Comparison of ENCODE assay signal across 11 cellular contexts in the genomic region with DNA sequence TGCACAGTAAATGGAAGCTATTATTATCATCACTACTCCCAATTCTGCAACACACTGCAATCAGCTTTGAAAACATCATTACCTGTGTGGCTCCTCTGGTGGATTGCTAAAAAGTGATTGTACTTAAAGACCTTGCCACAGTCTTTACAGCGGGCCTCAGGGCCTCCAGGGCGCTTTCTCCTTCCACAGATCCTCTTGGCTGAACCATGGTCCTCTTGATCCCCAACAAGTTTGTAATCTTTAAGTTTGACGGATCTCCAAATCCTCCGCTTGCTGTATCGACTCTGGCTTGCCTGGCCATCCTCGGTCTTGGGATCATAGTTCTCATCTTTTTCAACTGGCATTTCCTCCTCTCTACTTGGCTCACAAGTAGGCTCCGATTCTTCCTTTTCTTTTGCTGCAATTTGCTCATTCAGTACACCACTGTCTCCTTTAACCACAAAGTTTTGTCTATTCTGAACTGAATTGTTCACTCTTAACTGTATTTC. TPM values are rescaled to one million over a fixed set of nuclear protein-coding genes. Genes with fewer than 3 reads are reported as not detected.
DNase-seq lines count a peak whose midpoint lies in the region; ATAC-seq and TF ChIP-seq lines count a peak whose summit lies in the region.
"Had no signal": no experiment of that assay in that cellular context is flagged by ENCODE, and none has a peak within 500 bp of the region (broad histone marks: within the 10 kb centered on the region; RNA-seq: fewer than 3 reads in every experiment).

No MANE protein-coding gene starts in this region.

- TF ChIP-seq CTCF in MCF 10A (IDR thresholded peaks at IDR 0.05; ENCODE audit: unreplicated experiment) (no peak), breast epithelium (IDR thresholded peaks at IDR 0.05) (no peak), activated B cell treated with CpG ODN at 0.5 μM for 24 hours (IDR thresholded peaks at IDR 0.05) (no peak), suprapubic skin (IDR thresholded peaks at IDR 0.05) (no peak)

- ATAC-seq in activated B cell treated with CpG ODN at 0.5 μM for 24 hours (ENCODE audit: low read depth), result no peak

- H3K4me1 ChIP-seq in breast epithelium (peaks cover 0 to 11% of the 10 kb centered on the region in 2 donors), iPS-18a (ENCODE audit: control insufficient read depth, low read depth, low read length) (peaks cover 31% of the 10 kb centered on the region), suprapubic skin (peaks cover 62% of the 10 kb centered on the region)

- H3K36me3 Mint-ChIP-seq in MCF 10A (ENCODE audit: insufficient read depth, unreplicated experiment) (peaks cover 60% of the 10 kb centered on the region), activated B cell treated with CpG ODN at 0.5 μM for 24 hours (ENCODE audit: low read depth) (peaks cover 55% of the 10 kb centered on the region)

- H3K4me3 Mint-ChIP-seq in MCF 10A (ENCODE audit: unreplicated experiment), result peak overlapping the region; percentile 89
- peak overlapping the region; percentile 95 for H3K4me3 Mint-ChIP-seq in activated B cell treated with CpG ODN at 0.5 μM for 24 hours

- CTCF ChIA-PET in MCF 10A (lab: Yijun Ruan, JAX), result interaction anchor here (0.8 to 1.6 kb wide), 2 partner anchors 24 to 558 kb away, joined by 3 to 7 read pairs; no protein-coding TSS in a partner anchor
- CTCF ChIA-PET in activated B cell treated with CpG ODN at 0.5 μM for 24 hours (lab: Charles Lee), result interaction anchor here (1.7 kb wide), 1 partner anchor 24 kb away, joined by 3 read pairs; no protein-coding TSS in a partner anchor

- peak overlapping the region in 1 of 3 donors; percentile 24 for H3K4me3 ChIP-seq in breast epithelium
- H3K4me3 ChIP-seq in iPS-18a (ENCODE audit: low read length), result peak overlapping the region; percentile 19
- H3K4me3 ChIP-seq in suprapubic skin, result peak overlapping the region; percentile 1

- TF ChIP-seq POLR2A in breast epithelium (IDR thresholded peaks at IDR 0.05), result no peak
- TF ChIP-seq POLR2A in suprapubic skin (IDR thresholded peaks at IDR 0.05), result no peak

- H3K27ac ChIP-seq in breast epithelium (no peak overlapping the region), iPS-18a (ENCODE audit: low read length) (no peak overlapping the region), suprapubic skin (no peak overlapping the region)
- H3K27ac ChIP-seq: stomach had no signal

- POLR2A ChIA-PET in MCF 10A (lab: Yijun Ruan, JAX) (interaction anchor here (2.1 kb wide), 1 partner anchor 40 kb away, joined by 13 read pairs; a partner anchor contains a TSS), activated B cell treated with CpG ODN at 0.5 μM for 24 hours (lab: Charles Lee) (interaction anchor here (1.4 to 5.3 kb wide), 4 partner anchors 25 to 98 kb away, joined by 3 to 70 read pairs (median 10); a partner anchor contains a TSS)

- H3K27ac Mint-ChIP-seq in MCF 10A (ENCODE audit: low read depth, unreplicated experiment), result no peak overlapping the region
- peak overlapping the region; percentile 85 for H3K27ac Mint-ChIP-seq in activated B cell treated with CpG ODN at 0.5 μM for 24 hours

- DNase-seq in MCF 10A (ENCODE audit: unreplicated experiment) (no peak), breast epithelium (ENCODE audit: low spot score in 2 of 2) (no peak), activated B cell treated with CpG ODN at 0.5 μM for 24 hours (no peak), suprapubic skin (ENCODE audit: low spot score in 2 of 2) (no peak), iPS-NIHi7 (ENCODE audit: extremely low spot score) (no peak), HPDE6-E6E7 (ENCODE audit: extremely low spot score) (no peak)
- no peak for DNase-seq in stimulated activated CD4-positive, alpha-beta T cell treated with anti-CD3 and anti-CD28 coated beads, Interleukin-4, amount 100 ng/mL, for 4 hours
- DNase-seq: dermis blood vessel endothelial cell; stimulated activated CD4-positive, alpha-beta T cell treated with anti-CD3 and anti-CD28 coated beads, Interleukin-15, amount 100 ng/mL, for 24 hours; stomach had no signal

- intact Hi-C loops in MCF 10A (cut with micrococcal nuclease) (no loop called here), breast epithelium (cut with DNase I; ENCODE audit: low total_unique reads) (no loop called here), activated B cell treated with CpG ODN at 0.5 μM for 24 hours (cut with micrococcal nuclease) (loop anchor here (1.0 to 10.0 kb wide), 4 partner anchors 9 to 1394 kb away; a partner anchor contains a TSS)

- no peaks in the 10 kb centered on the region for H3K9me3 ChIP-seq in breast epithelium
- H3K9me3 ChIP-seq in iPS-18a (ENCODE audit: control insufficient read depth, low read depth, low read length), result no peaks in the 10 kb centered on the region
- H3K9me3 ChIP-seq in suprapubic skin, result no peaks in the 10 kb centered on the region
- H3K9me3 ChIP-seq: stomach had no signal

- H3K27me3 ChIP-seq in breast epithelium (no peaks in the 10 kb centered on the region), iPS-18a (ENCODE audit: control insufficient read depth, insufficient read depth, low read length) (peaks cover 13% of the 10 kb centered on the region), suprapubic skin (no peaks in the 10 kb centered on the region)
- H3K27me3 ChIP-seq: stomach had no signal

- H3K9ac ChIP-seq in iPS-18a (ENCODE audit: low read length), result no peak overlapping the region

- BruUV-seq in MCF 10A (replicated peaks; lab: Mats Ljungman, UMichigan), result TSS peak; percentile 54

- WGBS in suprapubic skin, result 87% methylated on average over 7 of the region's 7 CpGs

- H3K9me3 Mint-ChIP-seq in MCF 10A (ENCODE audit: unreplicated experiment), result no peaks in the 10 kb centered on the region
- no peaks in the 10 kb centered on the region for H3K9me3 Mint-ChIP-seq in activated B cell treated with CpG ODN at 0.5 μM for 24 hours

- peaks cover under 1% of the 10 kb centered on the region for H3K36me3 ChIP-seq in breast epithelium
- peaks cover 29% of the 10 kb centered on the region for H3K36me3 ChIP-seq in iPS-18a (ENCODE audit: control insufficient read depth, low read depth, low read length)
- peaks cover 15% of the 10 kb centered on the region for H3K36me3 ChIP-seq in suprapubic skin

- TF ChIP-seq EP300 in suprapubic skin (IDR thresholded peaks at IDR 0.05), result no peak

- H3K27me3 Mint-ChIP-seq in MCF 10A (ENCODE audit: insufficient read depth, unreplicated experiment) (no peaks in the 10 kb centered on the region), activated B cell treated with CpG ODN at 0.5 μM for 24 hours (no peaks in the 10 kb centered on the region)

- peaks cover 31% of the 10 kb centered on the region for H3K4me1 Mint-ChIP-seq in MCF 10A (ENCODE audit: insufficient read depth, unreplicated experiment)
- peaks cover 71% of the 10 kb centered on the region for H3K4me1 Mint-ChIP-seq in activated B cell treated with CpG ODN at 0.5 μM for 24 hours

RNA-seq across cellular contexts. Expression of a gene that starts 2.0 kb away (rescaled TPM):
- total RNA-seq in MCF 10A (2022), result 9.6 and 10.4 TPM in 2 replicates
- total RNA-seq in breast epithelium, result 10 to 100 TPM in 1 of 3 donors, 1 to 10 TPM in 2; 9.1 to 13.8 (median 9.8) TPM
- total RNA-seq in activated B cell treated with CpG ODN at 0.5 μM for 24 hours, result 22.8 and 25.4 TPM in 2 replicates
- total RNA-seq in suprapubic skin, result 10 to 100 TPM in 3 of 4 donors, 1 to 10 TPM in 1; 8.1 to 11.6 (median 11.2) TPM

RNA-seq across cellular contexts. Expression of a gene that starts 25.5 kb away (rescaled TPM):
- total RNA-seq in MCF 10A (2022), result 23.2 and 35.3 TPM in 2 replicates
- total RNA-seq in breast epithelium, result 10 to 100 TPM; 23.6 to 29.8 (median 25.5) TPM
- 104 and 120 TPM in 2 replicates for total RNA-seq in activated B cell treated with CpG ODN at 0.5 μM for 24 hours
- 10 to 100 TPM; 22.0 to 45.9 (median 28.8) TPM for total RNA-seq in suprapubic skin

RNA-seq across cellular contexts. Expression of a gene that starts 40.5 kb away (rescaled TPM):
- total RNA-seq in MCF 10A (2022), result 17.7 and 19.9 TPM in 2 replicates
- total RNA-seq in breast epithelium, result 10 to 100 TPM in 2 of 3 donors, 1 to 10 TPM in 1; 8.5 to 26.2 (median 12.1) TPM
- total RNA-seq in activated B cell treated with CpG ODN at 0.5 μM for 24 hours, result 24.9 and 28.2 TPM in 2 replicates
- 10 to 100 TPM; 21.8 to 34.5 (median 28.1) TPM for total RNA-seq in suprapubic skin

RNA-seq across cellular contexts. Expression of a gene that starts 40.6 kb away (rescaled TPM):
- 3.9 and 6.5 TPM in 2 replicates for total RNA-seq in MCF 10A (2022)
- total RNA-seq in breast epithelium, result 10 to 100 TPM in 1 of 3 donors, 1 to 10 TPM in 2; 2.6 to 16.5 (median 2.9) TPM
- total RNA-seq in activated B cell treated with CpG ODN at 0.5 μM for 24 hours, result 0.73 and 0.91 TPM in 2 replicates
- total RNA-seq in suprapubic skin, result 1 to 10 TPM; 1.7 to 7.9 (median 3.2) TPM
